21 cellular contexts compared by ENCODE assay signal in genomic region chr2:1400943-1401735, GRCh38. TPM values are rescaled to one million over a fixed set of nuclear protein-coding genes. Genes with fewer than 3 reads are reported as not detected.
A peak's percentile ranks its signal among the peaks of the same experiment; 100 is the strongest.
DNase-seq lines count a peak whose midpoint lies in the region; ATAC-seq lines count a peak whose summit lies in the region.
"Had no signal": no experiment of that assay in that cellular context is flagged by ENCODE, and none has a peak within 500 bp of the region (broad histone marks: within the 10 kb centered on the region; RNA-seq: fewer than 3 reads in every experiment).

No MANE protein-coding gene starts in this region.

- H3K4me1 ChIP-seq in BLaER1 treated with 17β-estradiol and CSF1 and Interleukin-3, amounts not matched to agents 10 nM and 100 nM = peaks cover 43 to 74% (median 57%) of the 10 kb centered on the region in 10 experiments
- no peaks in the 10 kb centered on the region for H3K4me1 ChIP-seq in naive thymus-derived CD4-positive, alpha-beta T cell (ENCODE audit: control insufficient read depth in 2 of 2, insufficient read depth in 2 of 2, low read length in 2 of 2)

- H3K4me2 ChIP-seq in BLaER1 treated with 17β-estradiol and CSF1 and Interleukin-3, amounts not matched to agents 10 nM and 100 nM = peak overlapping the region; percentile 79 to 94 (median 86)
- H3K4me2 ChIP-seq: GM23338 had no signal

- peaks cover 0 to 19% (median 5%) of the 10 kb centered on the region in 11 donors for H3K9me3 Mint-ChIP-seq in naive thymus-derived CD4-positive, alpha-beta T cell

- H4K20me1 ChIP-seq in BLaER1 treated with 17β-estradiol and CSF1 and Interleukin-3, amounts not matched to agents 10 nM and 100 nM = peaks cover 0 to 48% (median 4%) of the 10 kb centered on the region in 11 experiments; a peak in 9 of 22 replicates

- DNase-seq in MV-4-11 (lab: John Stamatoyannopoulos, UW) = peak; percentile 58
- no peak for DNase-seq in naive thymus-derived CD4-positive, alpha-beta T cell
- no peak for DNase-seq in COR-L47 (lab: John Stamatoyannopoulos, UW)
- DNase-seq in COLO668 (lab: John Stamatoyannopoulos, UW; ENCODE audit: unreplicated experiment) = no peak
- DNase-seq in HUDEP-2 (lab: John Stamatoyannopoulos, UW; ENCODE audit: unreplicated experiment in 76 of 76) = no peak
- DNase-seq: CD4-positive, alpha-beta memory T cell; DMS 273 treated with DMSO at 0.1 percent for 48 hours; EL; NCI-H1048; NCI-H226; NCI-H526; T-cell had no signal

- peaks cover 15 to 29% (median 24%) of the 10 kb centered on the region in 11 experiments for H3K9me3 ChIP-seq in BLaER1 treated with 17β-estradiol and CSF1 and Interleukin-3, amounts not matched to agents 10 nM and 100 nM (replicated peaks in 1 of 11)
- peaks cover 0 to 14% (median 0%) of the 10 kb centered on the region in 3 experiments for H3K9me3 ChIP-seq in naive thymus-derived CD4-positive, alpha-beta T cell (ENCODE audit: control insufficient read depth in 2 of 3, low read length in 3 of 3)

- intact Hi-C loops in naive thymus-derived CD4-positive, alpha-beta T cell (cut with micrococcal nuclease) = no loop called here

- H3K4me1 Mint-ChIP-seq in naive thymus-derived CD4-positive, alpha-beta T cell = peaks cover 0 to 17% (median 0%) of the 10 kb centered on the region in 7 donors
- H3K4me1 Mint-ChIP-seq: GM23338 had no signal

- H3K27me3 Mint-ChIP-seq in naive thymus-derived CD4-positive, alpha-beta T cell = no peaks in the 10 kb centered on the region

- peak overlapping the region in 2 of 9 donors; percentile 42 to 43 for H3K27ac Mint-ChIP-seq in naive thymus-derived CD4-positive, alpha-beta T cell
- H3K27ac Mint-ChIP-seq: GM23338, T-cell had no signal

- H3K4me3 ChIP-seq in BLaER1 treated with 17β-estradiol and CSF1 and Interleukin-3, amounts not matched to agents 10 nM and 100 nM = no peak overlapping the region
- H3K4me3 ChIP-seq in naive thymus-derived CD4-positive, alpha-beta T cell (ENCODE audit: low read length) = no peak overlapping the region
- H3K4me3 ChIP-seq: GM23338 had no signal

- CTCF ChIA-PET in naive thymus-derived CD4-positive, alpha-beta T cell (lab: Charles Lee) = no interaction called here

- peaks cover 0 to 4% (median 0%) of the 10 kb centered on the region in 5 donors for H3K36me3 Mint-ChIP-seq in naive thymus-derived CD4-positive, alpha-beta T cell
- H3K36me3 Mint-ChIP-seq: CD4-positive, alpha-beta memory T cell; T-cell had no signal

- peak; percentile 50 for ATAC-seq in GM21619 (IDR thresholded peaks at IDR 0.05; ENCODE audit: unreplicated experiment)
- peak; percentile 27 for ATAC-seq in naive thymus-derived CD4-positive, alpha-beta T cell
- ATAC-seq in GM18873 (IDR thresholded peaks at IDR 0.05; ENCODE audit: low FRiP score, unreplicated experiment) = no peak
- ATAC-seq: GM23338, T-cell had no signal

- no peaks in the 10 kb centered on the region for H3K36me3 ChIP-seq in BLaER1 treated with 17β-estradiol and CSF1 and Interleukin-3, amounts not matched to agents 10 nM and 100 nM
- no peaks in the 10 kb centered on the region for H3K36me3 ChIP-seq in naive thymus-derived CD4-positive, alpha-beta T cell (ENCODE audit: control insufficient read depth in 2 of 3, insufficient read depth in 3 of 3, low read length in 3 of 3)

- peaks cover 0 to 93% (median 0%) of the 10 kb centered on the region in 11 experiments; a peak in 11 of 22 replicates for H3K27me3 ChIP-seq in BLaER1 treated with 17β-estradiol and CSF1 and Interleukin-3, amounts not matched to agents 10 nM and 100 nM
- H3K27me3 ChIP-seq in naive thymus-derived CD4-positive, alpha-beta T cell (ENCODE audit: control insufficient read depth in 2 of 2, insufficient read depth in 2 of 2, low read length in 2 of 2) = no peaks in the 10 kb centered on the region

- 0 out of 22 replicates have a peak overlapping the region, but pooled peaks of 1 of the 11 experiments have one; percentile 23 for H3K27ac ChIP-seq in BLaER1 treated with 17β-estradiol and CSF1 and Interleukin-3, amounts not matched to agents 10 nM and 100 nM
- no peak overlapping the region for H3K27ac ChIP-seq in naive thymus-derived CD4-positive, alpha-beta T cell (ENCODE audit: low read depth, low read length)
- H3K27ac ChIP-seq: RWPE1 had no signal

- H3K9ac ChIP-seq in BLaER1 treated with 17β-estradiol and CSF1 and Interleukin-3, amounts not matched to agents 10 nM and 100 nM = 0 out of 22 replicates have a peak overlapping the region, but pooled peaks of 1 of the 11 experiments have one; percentile 11

- H3K4me3 Mint-ChIP-seq in naive thymus-derived CD4-positive, alpha-beta T cell = no peak overlapping the region
- H3K4me3 Mint-ChIP-seq: GM23338, T-cell had no signal

- POLR2A ChIA-PET in naive thymus-derived CD4-positive, alpha-beta T cell (lab: Charles Lee) = no interaction called here

RNA-seq across cellular contexts. Expression of gene TPO, which starts 12.1 kb away (rescaled TPM):
- total RNA-seq in naive thymus-derived CD4-positive, alpha-beta T cell = under 1 TPM in 1 of 5 experiments, not detected in 4; 0.27 TPM
- not detected for polyA plus RNA-seq in naive thymus-derived CD4-positive, alpha-beta T cell
- total RNA-seq: A673; CD4-positive, alpha-beta memory T cell; GM23338; LHCN-M2; OCI-LY7; SK-MEL-5 had no signal
